In genomic region chr10:113713297-113713982, GRCh38 we compare ENCODE assay signal across 1 cellular context.
A peak's percentile ranks its signal among the peaks of the same experiment; 100 is the strongest.
TF ChIP-seq lines count a peak whose summit lies in the region.

No MANE protein-coding gene starts in this region.

TF ChIP-seq in HepG2, 621 proteins besides CTCF, POLR2A, EP300 and RAD21:
- TF ChIP-seq E2F5 (CRISPR knock-in tag; conservative IDR thresholded peaks at IDR 0.05) (no peak), ZMYM3 (CRISPR knock-in tag; IDR thresholded peaks at IDR 0.05) (0 out of 2 replicates have a peak, but pooled peaks have one; percentile 46), SP1 (IDR thresholded peaks at IDR 0.05) (no peak), SP1 (CRISPR knock-in tag; IDR thresholded peaks at IDR 0.05) (no peak), ATAD3A (CRISPR knock-in tag; IDR thresholded peaks at IDR 0.05) (no peak), ZNF678 (CRISPR knock-in tag; IDR thresholded peaks at IDR 0.05) (no peak), ZNF768 (CRISPR knock-in tag; IDR thresholded peaks at IDR 0.05) (peak; percentile 70; the same call in 1 of the 2 replicates), ZC3H4 (CRISPR knock-in tag; IDR thresholded peaks at IDR 0.05; ENCODE audit: borderline replicate concordance) (no peak), ZNF564 (CRISPR knock-in tag; IDR thresholded peaks at IDR 0.05) (no peak), ZNF333 (CRISPR knock-in tag; IDR thresholded peaks at IDR 0.05; ENCODE audit: borderline replicate concordance) (no peak), CBX2 (IDR thresholded peaks at IDR 0.05; ENCODE audit: low read depth, low read length) (no peak), CBX2 (CRISPR knock-in tag; IDR thresholded peaks at IDR 0.05; ENCODE audit: low read depth) (no peak)
TF ChIP-seq in HepG2: peak in this region for 2.
